37 cellular contexts compared by ENCODE assay signal in the genomic region with DNA sequence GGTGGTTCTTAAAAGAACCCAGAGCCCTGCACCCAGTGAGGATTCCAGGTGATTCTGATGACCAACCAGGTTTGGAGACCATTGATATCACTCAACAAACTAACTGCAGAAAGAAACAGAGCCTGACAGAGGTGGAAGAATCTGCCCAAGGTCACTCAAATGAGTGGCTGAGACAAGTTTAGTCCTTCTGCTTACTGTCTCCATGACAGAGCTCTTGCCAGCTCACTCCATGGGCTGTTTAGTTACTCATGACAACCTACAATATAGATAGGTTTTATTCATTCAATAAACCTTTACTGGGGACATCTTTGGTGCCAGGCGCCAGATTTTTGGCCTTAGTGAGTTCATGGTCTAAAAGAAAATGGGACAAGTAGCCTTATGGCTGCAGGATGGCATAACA.
"Had no signal": no experiment of that assay in that cellular context is flagged by ENCODE, and none has a peak within 500 bp of the region (broad histone marks: within the 10 kb centered on the region; RNA-seq: fewer than 3 reads in every experiment).

No MANE protein-coding gene starts in this region.

- H3K4me1 ChIP-seq: body of pancreas, breast epithelium had no signal

- H3K9me3 ChIP-seq: adrenal gland, body of pancreas, breast epithelium had no signal

- ATAC-seq: activated CD8-positive, alpha-beta T cell treated with anti-CD3 and anti-CD28 coated beads for 36 hours; activated naive CD4-positive, alpha-beta T cell treated with anti-CD3 and anti-CD28 coated beads, Interleukin-2, amount 50 U/mL, for 72 hours; activated T-cell treated with anti-CD3 and anti-CD28 coated beads, Interleukin-2, amount 50 U/mL, for 4 hours; activated T-cell treated with anti-CD3 and anti-CD28 coated beads, Interleukin-2, amount 50 U/mL, for 72 hours; activated T-helper 17 cell treated with anti-CD3 and anti-CD28 coated beads, Interleukin-2, amount 50 U/mL, for 72 hours; body of pancreas had no signal

- H3K27ac ChIP-seq: adrenal gland, body of pancreas, brain microvascular endothelial cell, breast epithelium, VCaP had no signal

- H3K4me3 ChIP-seq: adrenal gland, body of pancreas, breast epithelium had no signal

- H3K27me3 Mint-ChIP-seq: activated B cell treated with CpG ODN at 0.5 μM for 24 hours; activated CD4-positive, alpha-beta memory T cell treated with anti-CD3 and anti-CD28 coated beads for 36 hours; activated CD4-positive, alpha-beta T cell treated with anti-CD3 and anti-CD28 coated beads, Interleukin-2, amount 10 ng/mL, durations not matched to agents 7 days and 5 days; activated CD8-positive, alpha-beta T cell treated with anti-CD3 and anti-CD28 coated beads for 36 hours; activated naive CD8-positive, alpha-beta T cell treated with anti-CD3 and anti-CD28 coated beads for 36 hours; activated T-helper 17 cell treated with anti-CD3 and anti-CD28 coated beads, Interleukin-2, amount 50 U/mL, for 72 hours; central memory CD8-positive, alpha-beta T cell had no signal

- DNase-seq: activated B cell treated with CpG ODN at 0.5 μM for 24 hours; activated CD4-positive, alpha-beta memory T cell treated with anti-CD3 and anti-CD28 coated beads for 36 hours; activated CD4-positive, alpha-beta T cell treated with anti-CD3 and anti-CD28 coated beads for 4 hours; activated CD4-positive, alpha-beta T cell treated with anti-CD3 and anti-CD28 coated beads, Interleukin-2, amount 10 ng/mL, durations not matched to agents 7 days and 5 days; activated CD4-positive, alpha-beta T cell treated with anti-CD3 and anti-CD28 coated beads, Interleukin-2, amount 50 U/mL, for 4 hours; activated CD4-positive, CD25-positive, alpha-beta regulatory T cell treated with anti-CD3 and anti-CD28 coated beads, Interleukin-2, amount 50 U/mL, for 72 hours; activated CD8-positive, alpha-beta memory T cell treated with anti-CD3 and anti-CD28 coated beads, Interleukin-2, amount 50 U/mL, for 4 hours; activated CD8-positive, alpha-beta T cell treated with anti-CD3 and anti-CD28 coated beads for 36 hours; activated effector memory CD4-positive, alpha-beta T cell treated with anti-CD3 and anti-CD28 coated beads, Interleukin-2, amount 50 U/mL, for 16 hours; activated gamma-delta T cell treated with Interleukin-2 at 50 U/mL for 16 hours; activated naive CD4-positive, alpha-beta T cell; activated naive CD4-positive, alpha-beta T cell treated with anti-CD3 and anti-CD28 coated beads for 36 hours; activated naive CD4-positive, alpha-beta T cell treated with anti-CD3 and anti-CD28 coated beads, Interleukin-2, amount 50 U/mL, for 16 hours; activated naive CD8-positive, alpha-beta T cell treated with anti-CD3 and anti-CD28 coated beads for 36 hours; activated T-cell treated with anti-CD3 and anti-CD28 coated beads for 4 hours; activated T-cell treated with anti-CD3 and anti-CD28 coated beads, Interleukin-2, amount 50 U/mL, for 1 hour; activated T-cell treated with anti-CD3 and anti-CD28 coated beads, Interleukin-2, amount 50 U/mL, for 4 hours; activated T-cell treated with anti-CD3 and anti-CD28 coated beads, Interleukin-2, amount 50 U/mL, for 72 hours; adrenal gland; amniotic stem cell; aorta; body of pancreas; brain microvascular endothelial cell; caudate nucleus; cerebellar nuclear complex; SW 1271; T-helper 1 cell; T-helper 2 cell; T-helper 9 cell had no signal

- H3K4me1 Mint-ChIP-seq: activated B cell treated with CpG ODN at 0.5 μM for 24 hours; activated CD4-positive, alpha-beta T cell treated with anti-CD3 and anti-CD28 coated beads, Interleukin-2, amount 10 ng/mL, durations not matched to agents 7 days and 5 days; activated T-helper 17 cell treated with anti-CD3 and anti-CD28 coated beads, Interleukin-2, amount 50 U/mL, for 72 hours; central memory CD8-positive, alpha-beta T cell had no signal

- H3K27ac Mint-ChIP-seq: activated B cell treated with CpG ODN at 0.5 μM for 24 hours; activated CD4-positive, alpha-beta memory T cell treated with anti-CD3 and anti-CD28 coated beads for 36 hours; activated CD4-positive, alpha-beta T cell treated with anti-CD3 and anti-CD28 coated beads, Interleukin-2, amount 10 ng/mL, durations not matched to agents 7 days and 5 days; activated CD8-positive, alpha-beta T cell treated with anti-CD3 and anti-CD28 coated beads for 36 hours; activated naive CD4-positive, alpha-beta T cell treated with anti-CD3 and anti-CD28 coated beads for 36 hours; activated naive CD4-positive, alpha-beta T cell treated with anti-CD3 and anti-CD28 coated beads, Interleukin-2, amount 50 U/mL, for 72 hours; activated naive CD8-positive, alpha-beta T cell treated with anti-CD3 and anti-CD28 coated beads for 36 hours; activated T-cell treated with anti-CD3 and anti-CD28 coated beads, Interleukin-2, amount 50 U/mL, for 72 hours; activated T-helper 1 cell treated with anti-CD3 and anti-CD28 coated beads, Interleukin-12 subunit alpha, Interleukin-12 subunit beta, Interleukin-2, Interleukin-4 antibody, amounts not matched to agents 30 ng/mL and 10 ng/mL and 1 ng/mL, durations not matched to agents 14 hours and 24 hours and 36 hours; activated T-helper 17 cell treated with anti-CD3 and anti-CD28 coated beads, Interleukin-2, amount 50 U/mL, for 72 hours; T-helper 1 cell treated with Interleukin-12 subunit alpha and Interleukin-12 subunit beta and Interleukin-4 antibody, amounts not matched to agents 30 μg/mL and 1 μg/mL, for 36 hours; T-helper 2 cell treated with Interferon-gamma antibody and Interleukin-4, amounts not matched to agents 5 μg/mL and 100 μg/mL, for 36 hours had no signal

- H3K9me3 Mint-ChIP-seq: activated B cell treated with CpG ODN at 0.5 μM for 24 hours; activated CD4-positive, alpha-beta memory T cell treated with anti-CD3 and anti-CD28 coated beads for 36 hours; activated CD4-positive, alpha-beta T cell treated with anti-CD3 and anti-CD28 coated beads, Interleukin-2, amount 10 ng/mL, durations not matched to agents 7 days and 5 days; activated CD8-positive, alpha-beta T cell treated with anti-CD3 and anti-CD28 coated beads for 36 hours; activated naive CD8-positive, alpha-beta T cell treated with anti-CD3 and anti-CD28 coated beads for 36 hours; activated T-cell treated with anti-CD3 and anti-CD28 coated beads, Interleukin-2, amount 50 U/mL, for 4 hours; activated T-helper 1 cell treated with anti-CD3 and anti-CD28 coated beads, Interleukin-12 subunit alpha, Interleukin-12 subunit beta, Interleukin-2, Interleukin-4 antibody, amounts not matched to agents 30 ng/mL and 10 ng/mL and 1 ng/mL, durations not matched to agents 14 hours and 24 hours and 36 hours had no signal

- H3K36me3 ChIP-seq: adrenal gland, brain microvascular endothelial cell, breast epithelium had no signal

- H3K27me3 ChIP-seq: adrenal gland, body of pancreas, brain microvascular endothelial cell, breast epithelium had no signal

- H3K4me3 Mint-ChIP-seq: activated B cell treated with CpG ODN at 0.5 μM for 24 hours; activated CD4-positive, alpha-beta memory T cell treated with anti-CD3 and anti-CD28 coated beads for 36 hours; activated CD4-positive, alpha-beta T cell treated with anti-CD3 and anti-CD28 coated beads, Interleukin-2, amount 10 ng/mL, durations not matched to agents 7 days and 5 days; activated CD8-positive, alpha-beta T cell treated with anti-CD3 and anti-CD28 coated beads for 36 hours; activated naive CD4-positive, alpha-beta T cell treated with anti-CD3 and anti-CD28 coated beads for 36 hours; activated naive CD8-positive, alpha-beta T cell treated with anti-CD3 and anti-CD28 coated beads for 36 hours; activated T-cell treated with anti-CD3 and anti-CD28 coated beads, Interleukin-2, amount 50 U/mL, for 4 hours; activated T-cell treated with anti-CD3 and anti-CD28 coated beads, Interleukin-2, amount 50 U/mL, for 72 hours; activated T-helper 1 cell treated with anti-CD3 and anti-CD28 coated beads, Interleukin-12 subunit alpha, Interleukin-12 subunit beta, Interleukin-2, Interleukin-4 antibody, amounts not matched to agents 30 ng/mL and 10 ng/mL and 1 ng/mL, durations not matched to agents 14 hours and 24 hours and 36 hours; activated T-helper 17 cell treated with anti-CD3 and anti-CD28 coated beads, Interleukin-2, amount 50 U/mL, for 72 hours; central memory CD8-positive, alpha-beta T cell; T-helper 1 cell treated with Interleukin-12 subunit alpha and Interleukin-12 subunit beta and Interleukin-4 antibody, amounts not matched to agents 30 μg/mL and 1 μg/mL, for 36 hours; T-helper 2 cell treated with Interferon-gamma antibody and Interleukin-4, amounts not matched to agents 5 μg/mL and 100 μg/mL, for 36 hours had no signal
